ENCODE assay signal across 8 cellular contexts in genomic region chr5:154937718-154938466, GRCh38. TPM values are rescaled to one million over a fixed set of nuclear protein-coding genes. Genes with fewer than 3 reads are reported as not detected.
DNase-seq lines count a peak whose midpoint lies in the region; ATAC-seq and TF ChIP-seq lines count a peak whose summit lies in the region.

TSS of gene GEMIN5 (minus strand) at chr5:154938211. CDS start at chr5:154938133, 78 bp downstream.

- H3K27me3 Mint-ChIP-seq in activated CD8-positive, alpha-beta T cell treated with anti-CD3 and anti-CD28 coated beads, Interleukin-2, amount 10 ng/mL, durations not matched to agents 7 days and 5 days (ENCODE audit: low read depth): no peaks in the 10 kb centered on the region

- H3K36me3 ChIP-seq in lung (ENCODE audit: control insufficient read depth in 2 of 2, insufficient read depth in 2 of 2, low read length in 2 of 2): peaks cover 0 to 4% of the 10 kb centered on the region in 2 donors

- DNase-seq in CD1c-positive myeloid dendritic cell (ENCODE audit: extremely low spot score) (peak; percentile 89), NCI-H82 (lab: John Stamatoyannopoulos, UW) (peak; percentile 93), lung (ENCODE audit: low spot score) (peak; percentile 82)
- peak; percentile 87 for DNase-seq in activated CD8-positive, alpha-beta T cell treated with anti-CD3 and anti-CD28 coated beads, Interleukin-2, amount 10 ng/mL, durations not matched to agents 7 days and 5 days
- DNase-seq in effector CD4-positive, alpha-beta T cell: peak; percentile 75
- DNase-seq in stimulated activated CD4-positive, alpha-beta T cell treated with anti-CD3 and anti-CD28 coated beads, TNF-alpha, amount 100 ng/mL, for 4 hours (ENCODE audit: low read depth in 3 of 3): peak; percentile 66 to 74 (median 73)

- no peaks in the 10 kb centered on the region for H3K27me3 ChIP-seq in lung (ENCODE audit: control insufficient read depth, insufficient read depth)

- ATAC-seq in GM19351 (IDR thresholded peaks at IDR 0.05; ENCODE audit: unreplicated experiment) (peak; percentile 82), HG03520 (IDR thresholded peaks at IDR 0.05; ENCODE audit: unreplicated experiment) (peak; percentile 80), lung (ENCODE audit: insufficient read depth, low FRiP score) (peak; percentile 95)
- ATAC-seq in activated CD8-positive, alpha-beta T cell treated with anti-CD3 and anti-CD28 coated beads, Interleukin-2, amount 10 ng/mL, durations not matched to agents 7 days and 5 days: peak; percentile 92

- CTCF ChIA-PET in activated CD8-positive, alpha-beta T cell treated with anti-CD3 and anti-CD28 coated beads, Interleukin-2, amount 10 ng/mL, durations not matched to agents 7 days and 5 days (lab: Charles Lee): interaction anchor here (0.9 to 1.3 kb wide), 2 partner anchors 8 to 10 kb away, joined by 3 to 5 read pairs; no protein-coding TSS in a partner anchor

- peaks cover 51% of the 10 kb centered on the region for H3K4me1 Mint-ChIP-seq in activated CD8-positive, alpha-beta T cell treated with anti-CD3 and anti-CD28 coated beads, Interleukin-2, amount 10 ng/mL, durations not matched to agents 7 days and 5 days (ENCODE audit: low read depth)

- H3K27ac Mint-ChIP-seq in activated CD8-positive, alpha-beta T cell treated with anti-CD3 and anti-CD28 coated beads, Interleukin-2, amount 10 ng/mL, durations not matched to agents 7 days and 5 days: peak within 1 kb of the TSS; percentile 82

- POLR2A ChIA-PET in activated CD8-positive, alpha-beta T cell treated with anti-CD3 and anti-CD28 coated beads, Interleukin-2, amount 10 ng/mL, durations not matched to agents 7 days and 5 days (lab: Charles Lee): interaction anchor here (0.5 to 1.9 kb wide), 4 partner anchors 9 to 81 kb away, joined by 3 to 7 read pairs (median 3); partner anchors contain the start of gene CNOT8

- H3K9me3 ChIP-seq in lung (ENCODE audit: control insufficient read depth in 2 of 2, insufficient read depth in 1 of 2, low read length in 1 of 2): no peaks in the 10 kb centered on the region

- H3K9me3 Mint-ChIP-seq in activated CD8-positive, alpha-beta T cell treated with anti-CD3 and anti-CD28 coated beads, Interleukin-2, amount 10 ng/mL, durations not matched to agents 7 days and 5 days (ENCODE audit: insufficient read depth): no peaks in the 10 kb centered on the region

- peak within 1 kb of the TSS; percentile 93 for H3K4me3 ChIP-seq in lung

- no peak for TF ChIP-seq CTCF in lung (IDR thresholded peaks at IDR 0.05; ENCODE audit: control extremely low read depth, extremely low read depth)

- no peaks in the 10 kb centered on the region for H3K4me1 ChIP-seq in lung (ENCODE audit: control insufficient read depth in 2 of 2, insufficient read depth in 2 of 2, low read length in 2 of 2)

- H3K36me3 Mint-ChIP-seq in activated CD8-positive, alpha-beta T cell treated with anti-CD3 and anti-CD28 coated beads, Interleukin-2, amount 10 ng/mL, durations not matched to agents 7 days and 5 days (ENCODE audit: low read depth): peaks cover 22% of the 10 kb centered on the region

- 0 to 1% methylated on average over 61 of the region's 61 CpGs for WGBS in lung, 2 donors

- H3K4me3 Mint-ChIP-seq in activated CD8-positive, alpha-beta T cell treated with anti-CD3 and anti-CD28 coated beads, Interleukin-2, amount 10 ng/mL, durations not matched to agents 7 days and 5 days: peak within 1 kb of the TSS; percentile 89

- peak within 1 kb of the TSS; percentile 66 to 75 for H3K27ac ChIP-seq in lung (ENCODE audit: low read depth in 1 of 2, low read length in 1 of 2)

RNA-seq across cellular contexts. Expression of gene GEMIN5, which starts in this region (rescaled TPM):
- total RNA-seq in activated CD8-positive, alpha-beta T cell treated with anti-CD3 and anti-CD28 coated beads, Interleukin-2, amount 10 ng/mL, durations not matched to agents 7 days and 5 days: 10 to 100 TPM; 15.9 to 17.8 TPM
- total RNA-seq in lung: 10 to 100 TPM; 15.5 to 18.3 TPM
- polyA plus RNA-seq in lung: 1 to 10 TPM; 2.8 to 6.1 TPM

Comparison
In these comparisons a context has a peak if more than half of its experiments do, and no peak if none do; other contexts are left out.
1. Peak in every context shown above with its lines: DNase-seq, ATAC-seq, H3K4me3 ChIP-seq and H3K27ac ChIP-seq.